In the genomic region with DNA sequence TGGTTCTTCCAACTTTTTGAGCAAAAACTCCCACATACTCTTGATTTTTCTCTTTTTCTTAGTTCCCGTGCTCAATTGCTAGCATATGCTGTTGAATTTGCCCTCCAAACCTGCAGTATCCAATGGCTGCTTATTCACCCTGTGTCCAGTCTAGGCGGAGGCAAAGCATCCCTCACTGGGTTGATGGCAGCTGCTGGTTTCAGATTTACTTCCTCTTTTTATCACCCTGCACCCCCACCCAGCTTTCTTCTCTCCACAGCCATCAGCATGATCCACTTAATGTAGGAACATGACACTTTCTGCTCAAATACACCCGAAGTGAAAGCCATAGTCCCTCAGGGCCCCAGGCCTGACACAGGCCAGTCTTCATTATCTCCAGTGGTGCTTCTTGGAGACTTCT, we compare ENCODE assay signal across 20 cellular contexts.
A peak's percentile ranks its signal among the peaks of the same experiment; 100 is the strongest.
DNase-seq lines count a peak whose midpoint lies in the region; ATAC-seq and TF ChIP-seq lines count a peak whose summit lies in the region.
"Had no signal": no experiment of that assay in that cellular context is flagged by ENCODE, and none has a peak within 500 bp of the region (broad histone marks: within the 10 kb centered on the region; RNA-seq: fewer than 3 reads in every experiment).

No MANE protein-coding gene starts in this region.

- H3K9me3 Mint-ChIP-seq in type B pancreatic cell: peaks cover 6% of the 10 kb centered on the region

- no peak overlapping the region for H3K27ac Mint-ChIP-seq in type B pancreatic cell

- H3K27me3 Mint-ChIP-seq in type B pancreatic cell: peaks cover 35% of the 10 kb centered on the region

- H3K36me3 ChIP-seq in H7 (replicated peaks; ENCODE audit: control insufficient read depth, insufficient read depth, low read length): no peaks in the 10 kb centered on the region
- H3K36me3 ChIP-seq: esophagus squamous epithelium, heart left ventricle, upper lobe of right lung had no signal

- H3K4me1 Mint-ChIP-seq in type B pancreatic cell (ENCODE audit: unreplicated experiment): no peaks in the 10 kb centered on the region

- H3K36me3 Mint-ChIP-seq in type B pancreatic cell: no peaks in the 10 kb centered on the region

- DNase-seq in OCI-M1 (lab: John Stamatoyannopoulos, UW): peak; percentile 11
- no peak for DNase-seq in NCI-H1930 (lab: John Stamatoyannopoulos, UW)
- no peak for DNase-seq in type B pancreatic cell (ENCODE audit: extremely low spot score, unreplicated experiment)
- DNase-seq in H7: no peak
- DNase-seq in RKO (ENCODE audit: low spot score): no peak
- DNase-seq: activated CD4-positive, CD25-positive, alpha-beta regulatory T cell; Calu3; esophagus squamous epithelium; GDM1; heart left ventricle; kidney; mucosa of descending colon; NCI-H524 treated with DMSO at 0.1 percent for 48 hours; occipital lobe; stimulated activated naive CD4-positive, alpha-beta T cell; upper lobe of right lung had no signal

- no peak for TF ChIP-seq CTCF in type B pancreatic cell (conservative IDR thresholded peaks at IDR 0.05)

- peak; percentile 82 for ATAC-seq in GM18499 (IDR thresholded peaks at IDR 0.05; ENCODE audit: insufficient read depth, unreplicated experiment)
- peak; percentile 76 for ATAC-seq in GM21390 (IDR thresholded peaks at IDR 0.05; ENCODE audit: unreplicated experiment)
- peak; percentile 89 for ATAC-seq in HG03139 (IDR thresholded peaks at IDR 0.05; ENCODE audit: unreplicated experiment)
- ATAC-seq: heart left ventricle, K562, mucosa of descending colon, upper lobe of right lung had no signal

- H3K4me3 ChIP-seq in H7 (ENCODE audit: insufficient read depth, low read depth, low read length): no peak overlapping the region
- H3K4me3 ChIP-seq: esophagus squamous epithelium, heart left ventricle, K562, mucosa of descending colon, upper lobe of right lung had no signal

- no peaks in the 10 kb centered on the region for H3K27me3 ChIP-seq in H7 (ENCODE audit: control insufficient read depth, insufficient read depth, low read length)
- H3K27me3 ChIP-seq: esophagus squamous epithelium, upper lobe of right lung had no signal

- no peak overlapping the region for H3K4me3 Mint-ChIP-seq in type B pancreatic cell
